Comparison of ENCODE assay signal across 30 cellular contexts in the genomic region with DNA sequence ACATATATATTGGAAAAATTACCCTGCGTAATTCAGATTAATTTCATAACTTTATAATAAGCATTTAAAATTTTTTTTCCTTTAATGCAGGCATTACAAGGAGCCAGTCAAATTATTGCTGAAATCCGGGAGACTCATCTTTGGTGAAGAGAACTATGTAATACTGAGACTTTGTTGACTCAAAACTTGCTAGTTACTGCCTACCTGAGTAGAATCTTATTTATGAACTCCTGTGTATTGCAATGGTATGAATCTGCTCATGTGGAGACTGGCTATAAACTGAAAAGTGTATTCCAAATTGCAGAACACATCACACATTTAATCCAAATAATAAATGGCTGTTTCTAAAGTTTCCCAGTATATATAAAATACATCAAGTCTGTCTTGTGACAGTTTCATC.
"Had no signal": no experiment of that assay in that cellular context is flagged by ENCODE, and none has a peak within 500 bp of the region (broad histone marks: within the 10 kb centered on the region; RNA-seq: fewer than 3 reads in every experiment).

No MANE protein-coding gene starts in this region.

- DNase-seq: immature natural killer cell; kidney; left colon; left lung; lower lobe of right lung; mammary epithelial cell; mesenchymal stem cell; naive thymus-derived CD8-positive, alpha-beta T cell; nucleus accumbens; pancreas; posterior cingulate gyrus; retina; right cardiac atrium; stimulated activated CD4-positive, alpha-beta T cell treated with anti-CD3 and anti-CD28 coated beads, Interleukin-12 subunit alpha, Interleukin-12 subunit beta, amount 100 ng/mL, for 4 hours; stimulated activated CD4-positive, alpha-beta T cell treated with anti-CD3 and anti-CD28 coated beads, Interleukin-15, amount 100 ng/mL, for 24 hours; stimulated activated CD4-positive, alpha-beta T cell treated with anti-CD3 and anti-CD28 coated beads, Interleukin-2, amount 100 ng/mL, for 24 hours; stimulated activated CD4-positive, alpha-beta T cell treated with anti-CD3 and anti-CD28 coated beads, Interleukin-4, amount 100 ng/mL, for 1 hour; stimulated activated naive B cell treated with anti-CD40 and anti-IgM and Interleukin-4, amounts not matched to agents 10 μg/mL and 1 μg/mL and 100 μg/mL, for 72 hours; stimulated activated naive CD8-positive, alpha-beta T cell treated with anti-CD3 and anti-CD28 coated beads, Interleukin-15, Interleukin-2, amounts not matched to agents 100 U/mL and 50 U/mL, for 24 hours; stomach; testis; thyroid gland; transverse colon; upper lobe of left lung had no signal

- H3K4me3 ChIP-seq: left lung, lower lobe of right lung, pancreas, prostate gland, skin epidermis, stomach, testis, thyroid gland, transverse colon, upper lobe of left lung, vagina had no signal

- H3K27ac Mint-ChIP-seq: immature natural killer cell; naive thymus-derived CD8-positive, alpha-beta T cell; nephron; stimulated activated naive B cell treated with anti-CD40 and anti-IgM and Interleukin-4, amounts not matched to agents 10 μg/mL and 1 μg/mL and 100 μg/mL, for 72 hours had no signal

- H3K27ac ChIP-seq: left lung, lower lobe of right lung, pancreas, prostate gland, skin epidermis, stomach, testis, thyroid gland, transverse colon, upper lobe of left lung, vagina had no signal

- H3K27me3 Mint-ChIP-seq: naive thymus-derived CD8-positive, alpha-beta T cell; stimulated activated naive B cell treated with anti-CD40 and anti-IgM and Interleukin-4, amounts not matched to agents 10 μg/mL and 1 μg/mL and 100 μg/mL, for 72 hours had no signal

- H3K4me3 Mint-ChIP-seq: immature natural killer cell; naive thymus-derived CD8-positive, alpha-beta T cell; nephron; neural crest cell; stimulated activated naive B cell treated with anti-CD40 and anti-IgM and Interleukin-4, amounts not matched to agents 10 μg/mL and 1 μg/mL and 100 μg/mL, for 72 hours had no signal

- H3K9me3 ChIP-seq: left lung, lower lobe of right lung, pancreas, prostate gland, stomach, testis, thyroid gland, transverse colon, upper lobe of left lung, vagina had no signal

- H3K4me1 Mint-ChIP-seq: neural crest cell had no signal

- H3K9me3 Mint-ChIP-seq: immature natural killer cell; naive thymus-derived CD8-positive, alpha-beta T cell; nephron; neural crest cell; stimulated activated naive B cell treated with anti-CD40 and anti-IgM and Interleukin-4, amounts not matched to agents 10 μg/mL and 1 μg/mL and 100 μg/mL, for 72 hours had no signal

- ATAC-seq: left colon; left lung; lower lobe of right lung; naive thymus-derived CD8-positive, alpha-beta T cell; pancreas; right cardiac atrium; sciatic nerve; stimulated activated naive B cell treated with anti-CD40 and anti-IgM and Interleukin-4, amounts not matched to agents 10 μg/mL and 1 μg/mL and 100 μg/mL, for 72 hours; stimulated activated naive CD8-positive, alpha-beta T cell treated with anti-CD3 and anti-CD28 coated beads, Interleukin-15, Interleukin-2, amounts not matched to agents 100 U/mL and 50 U/mL, for 24 hours had no signal

- H3K27me3 ChIP-seq: left lung, pancreas, stomach, testis, thyroid gland, transverse colon, upper lobe of left lung, vagina had no signal

- H3K4me1 ChIP-seq: left lung, lower lobe of right lung, pancreas, prostate gland, stomach, testis, thyroid gland, transverse colon, upper lobe of left lung, vagina had no signal
